Comparison of ENCODE assay signal across 13 cellular contexts in the genomic region with DNA sequence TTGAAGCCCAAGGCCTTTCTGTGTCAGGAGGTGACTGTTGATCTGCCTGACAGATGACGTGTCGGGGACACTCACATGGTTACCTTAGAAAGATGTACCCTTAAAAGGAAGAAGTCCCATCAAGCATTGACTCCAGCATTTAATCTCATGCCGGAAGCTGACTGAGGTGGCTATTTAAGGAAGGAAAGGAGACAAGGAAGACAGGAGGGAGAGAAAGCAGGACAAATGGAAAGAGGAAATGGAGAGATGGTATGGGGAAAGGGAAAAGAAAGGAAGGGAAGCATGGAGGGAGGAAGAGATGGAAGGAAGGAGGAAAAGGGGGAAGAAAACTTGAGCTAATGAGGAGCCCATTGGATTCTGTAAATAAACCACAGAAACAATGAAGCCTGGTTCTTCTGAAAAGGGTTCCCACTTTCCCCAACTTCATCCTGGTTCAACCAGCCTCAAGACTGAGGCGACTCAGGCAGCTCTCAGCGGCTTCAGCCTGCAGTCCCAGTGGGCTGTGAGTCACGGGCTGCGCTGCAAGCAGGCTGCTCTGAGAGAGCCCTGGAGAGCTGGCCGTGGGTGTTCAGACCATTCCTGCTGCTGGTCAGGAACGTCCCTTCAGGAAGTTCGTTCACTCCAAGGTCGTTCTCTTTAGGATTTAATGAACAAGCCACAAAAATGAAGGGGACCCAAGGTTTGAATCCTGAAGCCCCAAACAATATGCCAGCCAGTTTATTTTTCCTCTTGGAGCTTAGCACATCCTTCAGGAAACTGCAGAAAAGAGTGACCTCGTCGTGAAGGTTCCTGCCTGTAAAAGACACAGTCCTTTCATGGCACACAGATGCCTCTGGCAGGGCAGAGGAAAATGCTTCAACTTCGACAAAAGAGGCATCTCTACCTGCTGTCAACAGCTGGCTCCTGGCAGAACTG.
DNase-seq lines count a peak whose midpoint lies in the region; ATAC-seq, FAIRE-seq and TF ChIP-seq lines count a peak whose summit lies in the region.
"Had no signal": no experiment of that assay in that cellular context is flagged by ENCODE, and none has a peak within 500 bp of the region (broad histone marks: within the 10 kb centered on the region; RNA-seq: fewer than 3 reads in every experiment).

No MANE protein-coding gene starts in this region.

- 25% methylated on average over 6 of the region's 14 CpGs for WGBS in HepG2 (ENCODE audit: low lambda C conversion rate)

- no peak for TF ChIP-seq CTCF in MCF 10A (IDR thresholded peaks at IDR 0.05; ENCODE audit: unreplicated experiment)
- TF ChIP-seq CTCF in breast epithelium (IDR thresholded peaks at IDR 0.05) = no peak
- peak; percentile 13 for TF ChIP-seq CTCF in chondrocyte (IDR thresholded peaks at IDR 0.05)
- no peak for TF ChIP-seq CTCF in HepG2 (CRISPR knock-in tag; IDR thresholded peaks at IDR 0.05)

- H3K27me3 Mint-ChIP-seq in MCF 10A (ENCODE audit: insufficient read depth, unreplicated experiment) = no peaks in the 10 kb centered on the region
- no peaks in the 10 kb centered on the region for H3K27me3 Mint-ChIP-seq in chondrocyte (ENCODE audit: low read depth)

- intact Hi-C loops in MCF 10A (cut with micrococcal nuclease) = loop anchor here (5.0 kb wide), 2 partner anchors 71 to 339 kb away; a partner anchor contains a TSS
- intact Hi-C loops in breast epithelium (cut with DNase I; ENCODE audit: low total_unique reads) = no loop called here
- intact Hi-C loops in HepG2 (cut with micrococcal nuclease; ENCODE audit: unreplicated experiment) = no loop called here

- H3K4me3 ChIP-seq in breast epithelium = no peak overlapping the region
- no peak overlapping the region for H3K4me3 ChIP-seq in HepG2 (replicated peaks in 1 of 3; ENCODE audit: insufficient read depth in 1 of 3, low read depth in 2 of 3, low read length in 3 of 3)

- 0 out of 2 replicates have a peak overlapping the region, but pooled peaks have one; percentile 9 for H3K4me2 ChIP-seq in HepG2 (ENCODE audit: low read depth, low read length)

- H3K36me3 ChIP-seq in breast epithelium = no peaks in the 10 kb centered on the region
- H3K36me3 ChIP-seq in HepG2 (replicated peaks in 1 of 2; ENCODE audit: control insufficient read depth in 1 of 2, insufficient read depth in 2 of 2, low read length in 2 of 2) = no peaks in the 10 kb centered on the region

- H2AFZ ChIP-seq in HepG2 (ENCODE audit: low read length) = no peak overlapping the region

- no peak overlapping the region for H3K27ac Mint-ChIP-seq in MCF 10A (ENCODE audit: low read depth, unreplicated experiment)
- H3K27ac Mint-ChIP-seq in chondrocyte (ENCODE audit: unreplicated experiment) = peak overlapping the region; percentile 55
- H3K27ac Mint-ChIP-seq: activated B cell treated with CpG ODN at 0.5 μM for 24 hours, mesothelial cell of epicardium had no signal

- BruUV-seq in MCF 10A (replicated peaks; lab: Mats Ljungman, UMichigan) = no TSS peak
- BruUV-seq in HepG2 (replicated peaks; lab: Mats Ljungman, UMichigan) = no TSS peak

- H3K27ac ChIP-seq in breast epithelium (no peak overlapping the region), HepG2 (ENCODE audit: extremely low read length, insufficient read depth, low read length) (no peak overlapping the region), substantia nigra (ENCODE audit: low read depth, low read length, poor library complexity, severe bottlenecking) (no peak overlapping the region)
- H3K27ac ChIP-seq: 22Rv1 had no signal

- H3K9me3 ChIP-seq in breast epithelium (no peaks in the 10 kb centered on the region), HepG2 (ENCODE audit: low read length) (0 out of 2 replicates have a peak, but pooled peaks cover 5% of the 10 kb centered on the region)

- H3K4me1 ChIP-seq in breast epithelium = no peaks in the 10 kb centered on the region
- no peaks in the 10 kb centered on the region for H3K4me1 ChIP-seq in HepG2 (ENCODE audit: insufficient read depth, low read length)

- peaks cover 16% of the 10 kb centered on the region for H3K4me1 Mint-ChIP-seq in MCF 10A (ENCODE audit: insufficient read depth, unreplicated experiment)
- peaks cover 33% of the 10 kb centered on the region for H3K4me1 Mint-ChIP-seq in chondrocyte (ENCODE audit: low read depth)
- H3K4me1 Mint-ChIP-seq: activated B cell treated with CpG ODN at 0.5 μM for 24 hours; central memory CD8-positive, alpha-beta T cell had no signal

- DNase-seq in MCF 10A (ENCODE audit: unreplicated experiment) (peak; percentile 64), breast epithelium (ENCODE audit: low spot score in 2 of 2) (no peak), chondrocyte (ENCODE audit: low spot score) (no peak), HepG2 (ENCODE audit: low spot score) (no peak), substantia nigra (lab: John Stamatoyannopoulos, UW) (no peak)
- no peak for DNase-seq in effector CD8-positive, alpha-beta T cell (lab: John Stamatoyannopoulos, UW)
- DNase-seq in activated CD4-positive, CD25-positive, alpha-beta regulatory T cell treated with anti-CD3 and anti-CD28 coated beads, Interleukin-2, amount 50 U/mL, for 72 hours = no peak
- DNase-seq: activated B cell treated with CpG ODN at 0.5 μM for 24 hours, NCI-H2107 had no signal

- H3K4me3 Mint-ChIP-seq in MCF 10A (ENCODE audit: unreplicated experiment) (no peak overlapping the region), chondrocyte (ENCODE audit: unreplicated experiment) (peak overlapping the region; percentile 54)
- H3K4me3 Mint-ChIP-seq: activated B cell treated with CpG ODN at 0.5 μM for 24 hours; central memory CD8-positive, alpha-beta T cell; mesothelial cell of epicardium had no signal

- no peak for TF ChIP-seq RAD21 in HepG2 (CRISPR knock-in tag; IDR thresholded peaks at IDR 0.05)

- TF ChIP-seq POLR2A in breast epithelium (IDR thresholded peaks at IDR 0.05) (no peak), HepG2 (IDR thresholded peaks at IDR 0.05; ENCODE audit: insufficient read depth in 1 of 2, low read depth in 2 of 2, low read length in 2 of 2) (no peak)

- ATAC-seq in HepG2 = peak; percentile 81
- ATAC-seq in GM21723 (IDR thresholded peaks at IDR 0.05; ENCODE audit: unreplicated experiment) = no peak

- FAIRE-seq in HepG2 (lab: Jason Lieb, UNC) = no peak

- no peaks in the 10 kb centered on the region for H4K20me1 ChIP-seq in HepG2 (ENCODE audit: insufficient read depth, low read length)

- POLR2A ChIA-PET in MCF 10A (lab: Yijun Ruan, JAX) (interaction anchor here (0.9 kb wide), 1 partner anchor 69 kb away, joined by 3 read pairs; no protein-coding TSS in a partner anchor), HepG2 (lab: Yijun Ruan, JAX) (no interaction called here)

- H3K36me3 Mint-ChIP-seq in MCF 10A (ENCODE audit: insufficient read depth, unreplicated experiment) (no peaks in the 10 kb centered on the region), chondrocyte (ENCODE audit: low read depth) (no peaks in the 10 kb centered on the region)

- no peak overlapping the region for H3K9ac ChIP-seq in HepG2 (ENCODE audit: insufficient read depth, low read depth, low read length)

- TF ChIP-seq EP300 in HepG2 (IDR thresholded peaks at IDR 0.05; ENCODE audit: low read depth in 2 of 2, low read length in 2 of 2) (no peak), HepG2 (CRISPR knock-in tag; IDR thresholded peaks at IDR 0.05; ENCODE audit: borderline replicate concordance) (no peak)

- H3K79me2 ChIP-seq in HepG2 (ENCODE audit: insufficient read depth, low read length) = no peaks in the 10 kb centered on the region

- H3K9me3 Mint-ChIP-seq in MCF 10A (ENCODE audit: unreplicated experiment) (no peaks in the 10 kb centered on the region), chondrocyte (ENCODE audit: low read depth) (peaks cover 6% of the 10 kb centered on the region)

- CTCF ChIA-PET in MCF 10A (lab: Yijun Ruan, JAX) = interaction anchor here (0.6 to 1.1 kb wide), 2 partner anchors 44 to 59 kb away, joined by 3 read pairs; no protein-coding TSS in a partner anchor
- CTCF ChIA-PET in HepG2 (lab: Yijun Ruan, JAX; ENCODE audit: low intra/inter-chr PET ratio, low total read pairs) = no interaction called here

- in situ Hi-C loops in HepG2 (cut with HindIII; ENCODE audit: extremely low pct_ligation_motif_present, low pct_unique_long_range_greater_than_20kb) = no loop called here

- H3K27me3 ChIP-seq in breast epithelium (no peaks in the 10 kb centered on the region), HepG2 (ENCODE audit: control insufficient read depth in 1 of 2, insufficient read depth in 2 of 2, low read length in 2 of 2) (peaks cover 2 to 19% of the 10 kb centered on the region in 2 experiments; a peak in 3 of 5 replicates)

TF ChIP-seq in HepG2, 621 proteins besides CTCF, POLR2A, EP300 and RAD21 (continues in another document):
- TF ChIP-seq NFE2L1 (CRISPR knock-in tag; IDR thresholded peaks at IDR 0.05; ENCODE audit: borderline replicate concordance) (no peak), ZNF12 (CRISPR knock-in tag; IDR thresholded peaks at IDR 0.05) (no peak)
